In the genomic region with DNA sequence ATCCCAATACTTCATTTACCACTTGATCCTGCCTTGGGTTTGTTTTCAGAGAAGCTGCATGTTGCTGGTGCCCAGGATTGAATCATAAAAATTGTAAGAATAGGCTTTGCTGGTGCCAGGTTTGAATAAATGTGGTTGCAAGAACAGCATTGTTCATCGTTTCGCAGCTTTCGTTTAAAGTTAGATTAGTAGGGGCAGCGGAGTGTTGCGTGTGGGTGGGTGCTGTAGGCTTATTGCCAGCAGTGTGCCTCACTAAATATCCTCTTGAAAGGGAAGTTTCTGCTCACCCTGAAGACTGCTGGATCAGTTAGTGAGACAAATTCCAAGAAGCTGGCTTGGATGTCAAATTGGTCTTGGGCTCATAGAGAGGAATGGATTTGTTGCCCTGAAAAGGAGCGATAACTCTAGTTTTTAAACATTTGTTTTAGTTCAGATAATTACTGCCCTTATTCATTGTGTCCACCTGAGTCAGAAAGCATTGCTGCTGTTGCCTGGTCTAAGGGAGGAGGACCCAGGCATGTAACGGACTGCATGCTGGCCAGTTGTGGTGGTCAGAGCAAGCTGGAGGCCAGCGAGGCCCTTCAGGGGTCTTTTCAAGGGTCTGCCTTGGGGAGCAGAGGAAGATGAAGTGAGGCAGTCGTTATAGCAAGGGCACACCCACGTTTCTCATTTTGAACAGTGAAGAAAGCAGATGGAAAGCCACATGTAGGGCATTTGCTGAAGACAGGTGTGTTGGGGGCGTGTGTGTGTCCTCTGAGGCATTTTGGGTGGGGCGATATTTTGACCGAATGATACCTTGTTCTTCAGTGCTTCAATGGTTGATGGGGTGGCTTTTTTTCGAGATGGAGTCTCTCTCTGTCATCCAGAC, we compare ENCODE assay signal across 10 cellular contexts. TPM values are rescaled to one million over a fixed set of nuclear protein-coding genes. Genes with fewer than 3 reads are reported as not detected.
A peak's percentile ranks its signal among the peaks of the same experiment; 100 is the strongest.
DNase-seq lines count a peak whose midpoint lies in the region; ATAC-seq and TF ChIP-seq lines count a peak whose summit lies in the region.
"Had no signal": no experiment of that assay in that cellular context is flagged by ENCODE, and none has a peak within 500 bp of the region (broad histone marks: within the 10 kb centered on the region; RNA-seq: fewer than 3 reads in every experiment).

No MANE protein-coding gene starts in this region.

- no peak for TF ChIP-seq CTCF in AG09309 (IDR thresholded peaks at IDR 0.05; ENCODE audit: control insufficient read depth, insufficient read depth, low read depth, low read length, missing control alignments)
- TF ChIP-seq CTCF in GM23338 (conservative IDR thresholded peaks at IDR 0.05; ENCODE audit: low read depth in 2 of 2): no peak

- no peaks in the 10 kb centered on the region for H3K9me3 Mint-ChIP-seq in GM23338
- no peaks in the 10 kb centered on the region for H3K9me3 Mint-ChIP-seq in activated naive CD8-positive, alpha-beta T cell (ENCODE audit: low read depth)

- peaks cover 40% of the 10 kb centered on the region for H3F3A ChIP-seq in GM23338 (replicated peaks; ENCODE audit: low read depth)

- peaks cover 76% of the 10 kb centered on the region for H3K36me3 Mint-ChIP-seq in GM23338 (ENCODE audit: low read depth)
- H3K36me3 Mint-ChIP-seq in activated naive CD8-positive, alpha-beta T cell: no peaks in the 10 kb centered on the region

- no peaks in the 10 kb centered on the region for H3K27me3 ChIP-seq in GM23338 (ENCODE audit: insufficient read depth)
- no peaks in the 10 kb centered on the region for H3K27me3 ChIP-seq in mesenchymal stem cell (ENCODE audit: control insufficient read depth in 1 of 2, insufficient read depth in 1 of 2, low read length in 2 of 2)

- H4K20me1 ChIP-seq in GM23338 (replicated peaks; ENCODE audit: insufficient read depth): peaks cover 96% of the 10 kb centered on the region

- H2BK5ac ChIP-seq in mesenchymal stem cell (ENCODE audit: low read depth, low read length, poor library complexity, severe bottlenecking): no peak overlapping the region

- H3K23ac ChIP-seq in mesenchymal stem cell (ENCODE audit: low read length in 2 of 2): no peak overlapping the region

- H3K4me3 Mint-ChIP-seq in GM23338: peak overlapping the region; percentile 25; the same call in 1 of the 3 replicates
- peak overlapping the region; percentile 76 for H3K4me3 Mint-ChIP-seq in activated naive CD8-positive, alpha-beta T cell

- no peak overlapping the region for H3K18ac ChIP-seq in mesenchymal stem cell (ENCODE audit: low read depth in 1 of 2, low read length in 2 of 2)

- peaks cover 44% of the 10 kb centered on the region for H3K4me1 ChIP-seq in GM23338 (ENCODE audit: insufficient read depth)
- peaks cover 16% of the 10 kb centered on the region for H3K4me1 ChIP-seq in mesenchymal stem cell (ENCODE audit: control insufficient read depth, insufficient read depth, low read depth, low read length)

- H3K4me1 Mint-ChIP-seq in GM23338: peaks cover 29% of the 10 kb centered on the region
- peaks cover 57% of the 10 kb centered on the region for H3K4me1 Mint-ChIP-seq in activated naive CD8-positive, alpha-beta T cell (ENCODE audit: low read depth)

- H2AFZ ChIP-seq in GM23338 (no peak overlapping the region), mesenchymal stem cell (ENCODE audit: low read depth, low read length) (no peak overlapping the region)

- H3K4me3 ChIP-seq in AG09309 (ENCODE audit: control insufficient read depth, low read depth, low read length) (no peak overlapping the region), GM23338 (no peak overlapping the region; the same call in 1 of the 2 replicates), mesenchymal stem cell (ENCODE audit: insufficient read depth in 1 of 2, low read depth in 1 of 2, low read length in 2 of 2) (no peak overlapping the region)

- H3K27ac ChIP-seq in GM23338 (ENCODE audit: low read depth): peak overlapping the region; percentile 78
- no peak overlapping the region for H3K27ac ChIP-seq in mesenchymal stem cell (ENCODE audit: low read length, poor library complexity, severe bottlenecking)

- DNase-seq in AG09309 (ENCODE audit: low read depth) (peak; percentile 31), GM23338 (ENCODE audit: low spot score) (no peak), mesenchymal stem cell (no peak), mucosa of gallbladder (ENCODE audit: low spot score) (no peak), SK-N-DZ (ENCODE audit: low spot score) (no peak), NCI-H1092 treated with DMSO at 0.1 percent for 48 hours (lab: John Stamatoyannopoulos, UW) (no peak), NCI-H526 (lab: John Stamatoyannopoulos, UW) (no peak)
- DNase-seq: DMS53, SK-N-SH had no signal

- H2BK15ac ChIP-seq in mesenchymal stem cell (ENCODE audit: low read depth, poor library complexity, severe bottlenecking): no peak overlapping the region

- no peak overlapping the region for H2AK5ac ChIP-seq in mesenchymal stem cell (ENCODE audit: low read length, severe bottlenecking)

- H4K8ac ChIP-seq in mesenchymal stem cell (ENCODE audit: low read length): no peak overlapping the region

- H2BK120ac ChIP-seq in mesenchymal stem cell (ENCODE audit: low read depth, low read length): no peak overlapping the region

- H3K27ac Mint-ChIP-seq in GM23338: no peak overlapping the region; the same call in 1 of the 2 replicates
- peak overlapping the region; percentile 72 for H3K27ac Mint-ChIP-seq in activated naive CD8-positive, alpha-beta T cell

- H3K9me2 ChIP-seq in GM23338 (ENCODE audit: insufficient read depth): no peaks in the 10 kb centered on the region
- H3K9me2 ChIP-seq: SK-N-SH had no signal

- ATAC-seq in GM23338: no peak; the same call in 2 of the 3 replicates

- H3K9ac ChIP-seq in mesenchymal stem cell (ENCODE audit: low read length): peak overlapping the region; percentile 20
- H3K9ac ChIP-seq: SK-N-SH had no signal

- peaks cover 27% of the 10 kb centered on the region for H3K27me3 Mint-ChIP-seq in GM23338 (ENCODE audit: insufficient read depth, low read depth, poor library complexity)
- H3K27me3 Mint-ChIP-seq in activated naive CD8-positive, alpha-beta T cell: no peaks in the 10 kb centered on the region

- peak overlapping the region in 1 of 2 experiments; percentile 49 for H3K4ac ChIP-seq in mesenchymal stem cell (ENCODE audit: low read depth in 1 of 2, low read length in 2 of 2)

- H3K9me3 ChIP-seq in mesenchymal stem cell (ENCODE audit: control insufficient read depth, low read length): no peaks in the 10 kb centered on the region
- H3K9me3 ChIP-seq: SK-N-SH had no signal

- H3K4me2 ChIP-seq in GM23338 (peak overlapping the region; percentile 41), mesenchymal stem cell (ENCODE audit: low read length, poor library complexity, severe bottlenecking) (no peak overlapping the region)
- H3K4me2 ChIP-seq: SK-N-SH had no signal

- no peaks in the 10 kb centered on the region for H3K79me1 ChIP-seq in mesenchymal stem cell (replicated peaks; ENCODE audit: low read length, poor library complexity, severe bottlenecking)

- H3K14ac ChIP-seq in mesenchymal stem cell (ENCODE audit: low read length in 2 of 2): no peak overlapping the region

- peaks cover 100% of the 10 kb centered on the region for H3K79me2 ChIP-seq in GM23338 (replicated peaks; ENCODE audit: insufficient read depth)

- H3K36me3 ChIP-seq in GM23338 (ENCODE audit: insufficient read depth): peaks cover 67% of the 10 kb centered on the region
- peaks cover 11 to 29% of the 10 kb centered on the region in 2 experiments for H3K36me3 ChIP-seq in mesenchymal stem cell (ENCODE audit: control insufficient read depth in 1 of 2, insufficient read depth in 2 of 2, low read depth in 1 of 2, low read length in 2 of 2)

- no peak overlapping the region for H4K91ac ChIP-seq in mesenchymal stem cell (ENCODE audit: low read length)

- H2BK12ac ChIP-seq in mesenchymal stem cell (ENCODE audit: low read length in 2 of 2): no peak overlapping the region

- WGBS in mesenchymal stem cell: 92% methylated on average over 14 of the region's 14 CpGs

TF ChIP-seq in GM23338, 12 proteins besides CTCF, POLR2A, EP300 and RAD21 (continues in another document):
- TF ChIP-seq EZH2 (IDR thresholded peaks at IDR 0.05; ENCODE audit: low read depth, unreplicated experiment): no peak

RNA-seq across cellular contexts. Expression of gene ILF3, which starts 8.5 kb away (rescaled TPM):
- 544 and 573 TPM in 2 replicates for total RNA-seq in GM23338 (2014; rRNA removed; shearing (Covaris generic))
- 616 and 625 TPM in 2 replicates for polyA plus RNA-seq in GM23338 (2016; fragmentation: Nextera tagmentation; extraction: Ambion mirVana)
- polyA plus RNA-seq in mesenchymal stem cell (2013, experiment 1 of 2): 127 TPM
- 122 TPM for polyA plus RNA-seq in mesenchymal stem cell (2013, experiment 2 of 2)
- total RNA-seq in mucosa of gallbladder: 162 TPM
- polyA plus RNA-seq in SK-N-DZ (2014; cell fraction: cytosol; rRNA removed): 290 and 335 TPM in 2 replicates
- polyA plus RNA-seq in SK-N-DZ (2014; cell fraction: nucleus; rRNA removed): 824 and 883 TPM in 2 replicates

RNA-seq across cellular contexts. Expression of gene SLC44A2, which starts 37.3 kb away (rescaled TPM):
- 62.2 and 65.0 TPM in 2 replicates for total RNA-seq in GM23338 (2014; rRNA removed; shearing (Covaris generic))
- 41.2 and 43.2 TPM in 2 replicates for polyA plus RNA-seq in GM23338 (2016; fragmentation: Nextera tagmentation; extraction: Ambion mirVana)
- 140 TPM for polyA plus RNA-seq in mesenchymal stem cell (2013, experiment 1 of 2)
- polyA plus RNA-seq in mesenchymal stem cell (2013, experiment 2 of 2): 144 TPM
- total RNA-seq in mucosa of gallbladder: 223 TPM
- polyA plus RNA-seq in SK-N-DZ (2014; cell fraction: cytosol; rRNA removed): 13.7 and 15.7 TPM in 2 replicates
- 21.2 and 36.2 TPM in 2 replicates for polyA plus RNA-seq in SK-N-DZ (2014; cell fraction: nucleus; rRNA removed)

RNA-seq across cellular contexts. Expression of gene QTRT1, which starts 38.6 kb away (rescaled TPM):
- 54.5 and 61.2 TPM in 2 replicates for total RNA-seq in GM23338 (2014; rRNA removed; shearing (Covaris generic))
- polyA plus RNA-seq in GM23338 (2016; fragmentation: Nextera tagmentation; extraction: Ambion mirVana): 77.4 and 83.5 TPM in 2 replicates
- polyA plus RNA-seq in mesenchymal stem cell (2013, experiment 1 of 2): 15.1 TPM
- 14.3 TPM for polyA plus RNA-seq in mesenchymal stem cell (2013, experiment 2 of 2)
- total RNA-seq in mucosa of gallbladder: 48.2 TPM
- 70.4 and 76.1 TPM in 2 replicates for polyA plus RNA-seq in SK-N-DZ (2014; cell fraction: cytosol; rRNA removed)
- 258 and 376 TPM in 2 replicates for polyA plus RNA-seq in SK-N-DZ (2014; cell fraction: nucleus; rRNA removed)

RNA-seq across cellular contexts. Expression of gene DNM2, which starts 55.3 kb away (rescaled TPM):
- 107 and 138 TPM in 2 replicates for total RNA-seq in GM23338 (2014; rRNA removed; shearing (Covaris generic))
- 40.0 and 40.7 TPM in 2 replicates for polyA plus RNA-seq in GM23338 (2016; fragmentation: Nextera tagmentation; extraction: Ambion mirVana)
- polyA plus RNA-seq in mesenchymal stem cell (2013, experiment 1 of 2): 71.1 TPM
- 70.3 TPM for polyA plus RNA-seq in mesenchymal stem cell (2013, experiment 2 of 2)
- 227 TPM for total RNA-seq in mucosa of gallbladder
- polyA plus RNA-seq in SK-N-DZ (2014; cell fraction: cytosol; rRNA removed): 40.0 and 44.8 TPM in 2 replicates
- polyA plus RNA-seq in SK-N-DZ (2014; cell fraction: nucleus; rRNA removed): 59.9 and 69.1 TPM in 2 replicates
